18 cellular contexts compared by ENCODE assay signal in the genomic region with DNA sequence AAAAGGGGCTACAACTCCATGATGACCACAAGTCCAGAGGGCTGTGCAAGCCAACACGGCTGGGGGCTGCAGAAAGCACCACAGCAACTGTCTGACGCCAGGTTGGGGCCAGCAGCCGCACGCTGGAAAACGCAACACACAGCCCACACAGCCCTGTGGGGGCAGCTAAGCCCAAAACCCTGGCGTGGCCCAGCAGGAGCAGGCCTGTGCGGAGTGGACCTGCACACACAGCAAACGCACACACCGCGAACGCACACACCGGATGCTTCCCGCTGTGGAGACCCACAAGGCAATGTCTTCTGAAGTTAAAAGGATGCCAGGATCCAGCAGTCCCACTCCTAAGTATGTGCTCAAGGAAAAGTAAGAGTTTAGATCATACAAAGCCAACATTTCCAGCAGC.
DNase-seq lines count a peak whose midpoint lies in the region; ATAC-seq, FAIRE-seq and TF ChIP-seq lines count a peak whose summit lies in the region.
"Had no signal": no experiment of that assay in that cellular context is flagged by ENCODE, and none has a peak within 500 bp of the region (broad histone marks: within the 10 kb centered on the region; RNA-seq: fewer than 3 reads in every experiment).

No MANE protein-coding gene starts in this region.

- H3K4me3 ChIP-seq in HepG2 (replicated peaks in 1 of 3; ENCODE audit: insufficient read depth in 1 of 3, low read depth in 2 of 3, low read length in 3 of 3) (peak overlapping the region in 1 of 3 experiments; percentile 31; a peak in 1 of 6 replicates), right lobe of liver (no peak overlapping the region), left ventricle myocardium inferior (no peak overlapping the region)
- H3K4me3 ChIP-seq: vagina had no signal

- in situ Hi-C loops in HepG2 (cut with HindIII; ENCODE audit: extremely low pct_ligation_motif_present, low pct_unique_long_range_greater_than_20kb): no loop called here

- no peak for DNase-seq in HepG2 (ENCODE audit: low spot score)
- DNase-seq in right lobe of liver: no peak
- DNase-seq in activated naive CD8-positive, alpha-beta T cell treated with anti-CD3 and anti-CD28 coated beads, Interleukin-2, amount 10 ng/mL, durations not matched to agents 7 days and 5 days: no peak
- DNase-seq in immature natural killer cell: no peak
- DNase-seq in type B pancreatic cell (ENCODE audit: extremely low spot score, unreplicated experiment): no peak
- DNase-seq in left ventricle myocardium inferior: no peak
- no peak for DNase-seq in SHP77 treated with DMSO at 0.1 percent for 48 hours (lab: John Stamatoyannopoulos, UW)
- no peak for DNase-seq in MV-4-11 (lab: John Stamatoyannopoulos, UW)
- DNase-seq: activated B cell treated with CpG ODN at 0.5 μM for 24 hours; activated naive CD4-positive, alpha-beta T cell treated with anti-CD3 and anti-CD28 coated beads, Interleukin-2, amount 10 ng/mL, durations not matched to agents 7 days and 5 days; effector memory CD4-positive, alpha-beta T cell; EL; NCI-H1417 treated with DMSO at 0.1 percent for 48 hours; spleen; stimulated activated naive CD4-positive, alpha-beta T cell had no signal

- no peak for FAIRE-seq in HepG2 (lab: Jason Lieb, UNC)
- FAIRE-seq: bronchial epithelial cell had no signal

- 89% methylated on average over 10 of the region's 13 CpGs for WGBS in HepG2 (ENCODE audit: low lambda C conversion rate)
- WGBS in right lobe of liver (ENCODE audit: insufficient coverage, low coverage, low lambda C conversion rate, missing lambda C conversion rate): no CpG with 5 or more reads among the region's 13 CpGs

- intact Hi-C loops in HepG2 (cut with micrococcal nuclease; ENCODE audit: unreplicated experiment): no loop called here
- intact Hi-C loops in right lobe of liver (cut with DNase I): no loop called here
- intact Hi-C loops in left ventricle myocardium inferior (cut with micrococcal nuclease): no loop called here

- peaks cover 28% of the 10 kb centered on the region for H3K4me1 Mint-ChIP-seq in activated naive CD8-positive, alpha-beta T cell treated with anti-CD3 and anti-CD28 coated beads, Interleukin-2, amount 10 ng/mL, durations not matched to agents 7 days and 5 days
- peaks cover 31 to 42% of the 10 kb centered on the region in 2 donors for H3K4me1 Mint-ChIP-seq in immature natural killer cell
- H3K4me1 Mint-ChIP-seq in type B pancreatic cell (ENCODE audit: unreplicated experiment): peaks cover 45% of the 10 kb centered on the region

- no peak overlapping the region for H2AFZ ChIP-seq in HepG2 (ENCODE audit: low read length)

- no peak for TF ChIP-seq CTCF in HepG2 (CRISPR knock-in tag; IDR thresholded peaks at IDR 0.05)
- TF ChIP-seq CTCF in right lobe of liver (IDR thresholded peaks at IDR 0.05): no peak
- no peak for TF ChIP-seq CTCF in type B pancreatic cell (conservative IDR thresholded peaks at IDR 0.05)
- TF ChIP-seq CTCF in left ventricle myocardium inferior (IDR thresholded peaks at IDR 0.05; ENCODE audit: borderline replicate concordance): no peak

- H3K36me3 ChIP-seq in HepG2 (replicated peaks in 1 of 2; ENCODE audit: control insufficient read depth in 1 of 2, insufficient read depth in 2 of 2, low read length in 2 of 2) (peaks cover 0 to 6% of the 10 kb centered on the region in 2 experiments; a peak in 3 of 5 replicates), right lobe of liver (no peaks in the 10 kb centered on the region), left ventricle myocardium inferior (no peaks in the 10 kb centered on the region)
- H3K36me3 ChIP-seq: vagina had no signal

- CTCF ChIA-PET in HepG2 (lab: Yijun Ruan, JAX; ENCODE audit: low intra/inter-chr PET ratio, low total read pairs): no interaction called here

- peak overlapping the region; percentile 63 for H3K4me2 ChIP-seq in HepG2 (ENCODE audit: low read depth, low read length)

- H3K9me3 Mint-ChIP-seq in activated naive CD8-positive, alpha-beta T cell treated with anti-CD3 and anti-CD28 coated beads, Interleukin-2, amount 10 ng/mL, durations not matched to agents 7 days and 5 days: no peaks in the 10 kb centered on the region
- H3K9me3 Mint-ChIP-seq in immature natural killer cell (no peaks in the 10 kb centered on the region), type B pancreatic cell (no peaks in the 10 kb centered on the region)
- H3K9me3 Mint-ChIP-seq: activated B cell treated with CpG ODN at 0.5 μM for 24 hours; activated naive CD4-positive, alpha-beta T cell treated with anti-CD3 and anti-CD28 coated beads, Interleukin-2, amount 10 ng/mL, durations not matched to agents 7 days and 5 days had no signal

- H3K4me1 ChIP-seq in HepG2 (ENCODE audit: insufficient read depth, low read length) (peaks cover 58% of the 10 kb centered on the region), right lobe of liver (no peaks in the 10 kb centered on the region), left ventricle myocardium inferior (peaks cover 48% of the 10 kb centered on the region)

- peaks cover 6% of the 10 kb centered on the region for H3K79me2 ChIP-seq in HepG2 (ENCODE audit: insufficient read depth, low read length)

- peak overlapping the region; percentile 66 for H3K4me3 Mint-ChIP-seq in activated naive CD8-positive, alpha-beta T cell treated with anti-CD3 and anti-CD28 coated beads, Interleukin-2, amount 10 ng/mL, durations not matched to agents 7 days and 5 days
- H3K4me3 Mint-ChIP-seq in immature natural killer cell: peak overlapping the region in 4 of 5 donors; percentile 48 to 80 (median 68)
- H3K4me3 Mint-ChIP-seq in type B pancreatic cell: no peak overlapping the region
- H3K4me3 Mint-ChIP-seq: activated B cell treated with CpG ODN at 0.5 μM for 24 hours; activated naive CD4-positive, alpha-beta T cell treated with anti-CD3 and anti-CD28 coated beads, Interleukin-2, amount 10 ng/mL, durations not matched to agents 7 days and 5 days had no signal

- TF ChIP-seq RAD21 in HepG2 (CRISPR knock-in tag; IDR thresholded peaks at IDR 0.05): no peak

- no peak overlapping the region for H3K27ac Mint-ChIP-seq in activated naive CD8-positive, alpha-beta T cell treated with anti-CD3 and anti-CD28 coated beads, Interleukin-2, amount 10 ng/mL, durations not matched to agents 7 days and 5 days
- no peak overlapping the region for H3K27ac Mint-ChIP-seq in immature natural killer cell
- H3K27ac Mint-ChIP-seq in type B pancreatic cell: peak overlapping the region; percentile 78
- H3K27ac Mint-ChIP-seq: activated B cell treated with CpG ODN at 0.5 μM for 24 hours; activated naive CD4-positive, alpha-beta T cell treated with anti-CD3 and anti-CD28 coated beads, Interleukin-2, amount 10 ng/mL, durations not matched to agents 7 days and 5 days had no signal

- TSS peak; percentile 71 for BruUV-seq in HepG2 (replicated peaks; lab: Mats Ljungman, UMichigan)

- H4K20me1 ChIP-seq in HepG2 (ENCODE audit: insufficient read depth, low read length): no peaks in the 10 kb centered on the region

- peak overlapping the region; percentile 92 for H3K27ac ChIP-seq in HepG2 (ENCODE audit: extremely low read length, insufficient read depth, low read length)
- H3K27ac ChIP-seq in right lobe of liver: no peak overlapping the region
- H3K27ac ChIP-seq in left ventricle myocardium inferior (replicated peaks): no peak overlapping the region
- H3K27ac ChIP-seq: vagina had no signal

- H3K9ac ChIP-seq in HepG2 (ENCODE audit: insufficient read depth, low read depth, low read length): peak overlapping the region; percentile 64

- ATAC-seq in HepG2: peak; percentile 20
- no peak for ATAC-seq in right lobe of liver
- no peak for ATAC-seq in activated naive CD8-positive, alpha-beta T cell treated with anti-CD3 and anti-CD28 coated beads, Interleukin-2, amount 10 ng/mL, durations not matched to agents 7 days and 5 days (ENCODE audit: low read depth)
- ATAC-seq: left lobe of liver had no signal

- POLR2A ChIA-PET in HepG2 (lab: Yijun Ruan, JAX): interaction anchor here (0.6 to 1.3 kb wide), 3 partner anchors 38 to 292 kb away, joined by 3 read pairs; a partner anchor contains a TSS
- POLR2A ChIA-PET in activated naive CD8-positive, alpha-beta T cell treated with anti-CD3 and anti-CD28 coated beads, Interleukin-2, amount 10 ng/mL, durations not matched to agents 7 days and 5 days (lab: Charles Lee): no interaction called here

- TF ChIP-seq EP300 in HepG2 (IDR thresholded peaks at IDR 0.05; ENCODE audit: low read depth in 2 of 2, low read length in 2 of 2) (no peak), HepG2 (CRISPR knock-in tag; IDR thresholded peaks at IDR 0.05; ENCODE audit: borderline replicate concordance) (no peak)

- H3K36me3 Mint-ChIP-seq in activated naive CD8-positive, alpha-beta T cell treated with anti-CD3 and anti-CD28 coated beads, Interleukin-2, amount 10 ng/mL, durations not matched to agents 7 days and 5 days: no peaks in the 10 kb centered on the region
- H3K36me3 Mint-ChIP-seq in immature natural killer cell (peaks cover 12 to 23% (median 15%) of the 10 kb centered on the region in 3 donors), type B pancreatic cell (peaks cover 13% of the 10 kb centered on the region)

- H3K27me3 Mint-ChIP-seq in activated naive CD8-positive, alpha-beta T cell treated with anti-CD3 and anti-CD28 coated beads, Interleukin-2, amount 10 ng/mL, durations not matched to agents 7 days and 5 days: no peaks in the 10 kb centered on the region
- H3K27me3 Mint-ChIP-seq in immature natural killer cell (ENCODE audit: low read depth in 3 of 3) (peaks cover 2 to 9% (median 6%) of the 10 kb centered on the region in 3 donors), type B pancreatic cell (no peaks in the 10 kb centered on the region)
- H3K27me3 Mint-ChIP-seq: activated B cell treated with CpG ODN at 0.5 μM for 24 hours; activated naive CD4-positive, alpha-beta T cell treated with anti-CD3 and anti-CD28 coated beads, Interleukin-2, amount 10 ng/mL, durations not matched to agents 7 days and 5 days had no signal

- H3K27me3 ChIP-seq in HepG2 (ENCODE audit: control insufficient read depth in 1 of 2, insufficient read depth in 2 of 2, low read length in 2 of 2): no peaks in the 10 kb centered on the region
- no peaks in the 10 kb centered on the region for H3K27me3 ChIP-seq in right lobe of liver
- no peaks in the 10 kb centered on the region for H3K27me3 ChIP-seq in left ventricle myocardium inferior (ENCODE audit: low read depth)
- H3K27me3 ChIP-seq: spleen, vagina had no signal

- TF ChIP-seq POLR2A in HepG2 (IDR thresholded peaks at IDR 0.05; ENCODE audit: insufficient read depth in 1 of 2, low read depth in 2 of 2, low read length in 2 of 2) (no peak), right lobe of liver (IDR thresholded peaks at IDR 0.05) (no peak)

- H3K9me3 ChIP-seq in HepG2 (ENCODE audit: low read length) (no peaks in the 10 kb centered on the region), right lobe of liver (no peaks in the 10 kb centered on the region), left ventricle myocardium inferior (replicated peaks) (no peaks in the 10 kb centered on the region)
- H3K9me3 ChIP-seq: spleen, vagina had no signal

TF ChIP-seq in HepG2, 621 proteins besides CTCF, POLR2A, EP300 and RAD21 (continues in another document):
- no peak for TF ChIP-seq ZNF205 (CRISPR knock-in tag; IDR thresholded peaks at IDR 0.05)
- peak; percentile 18; the same call in 1 of the 2 replicates for TF ChIP-seq RBFOX2 (IDR thresholded peaks at IDR 0.05; ENCODE audit: low read depth, low read length)
- TF ChIP-seq KDM5A (IDR thresholded peaks at IDR 0.05; ENCODE audit: borderline replicate concordance, low read length): no peak
- TF ChIP-seq AGO2 (optimal IDR thresholded peaks at IDR 0.05; ENCODE audit: low read depth, low read length): peak; percentile 63
